ENCODE assay signal across 8 cellular contexts in the genomic region with DNA sequence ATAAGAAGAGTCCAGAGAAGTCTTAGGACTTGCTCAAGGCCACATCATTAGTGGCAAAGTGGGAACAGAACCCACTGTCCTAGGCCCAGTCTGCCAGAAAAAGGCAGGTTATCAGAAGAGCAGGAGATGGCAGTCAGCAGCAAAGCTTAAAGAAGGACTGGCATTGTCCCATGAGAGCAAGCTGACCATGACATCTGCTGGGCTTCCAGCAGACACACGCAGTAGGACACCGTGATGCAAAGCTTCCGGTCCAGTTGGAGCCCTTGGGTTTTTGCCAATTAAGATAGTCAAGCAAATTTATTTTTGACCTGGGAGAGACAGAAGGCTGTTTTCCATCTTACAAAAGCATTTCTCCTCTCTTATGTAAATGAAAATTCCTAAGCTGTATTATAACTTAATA. TPM values are rescaled to one million over a fixed set of nuclear protein-coding genes. Genes with fewer than 3 reads are reported as not detected.
DNase-seq lines count a peak whose midpoint lies in the region; ATAC-seq and TF ChIP-seq lines count a peak whose summit lies in the region.

No MANE protein-coding gene starts in this region.

- no peaks in the 10 kb centered on the region for H3K9me2 ChIP-seq in PC-9 (ENCODE audit: insufficient read depth)

- H2AFZ ChIP-seq in PC-9, result no peak overlapping the region

- ATAC-seq in HG02884 (IDR thresholded peaks at IDR 0.05; ENCODE audit: unreplicated experiment) (no peak), GM18520 (IDR thresholded peaks at IDR 0.05; ENCODE audit: unreplicated experiment) (no peak)

- POLR2A ChIA-PET in PC-9 (lab: Charles Lee; ENCODE audit: unreplicated experiment), result no interaction called here

- 4% methylated on average over 3 of the region's 3 CpGs for WGBS in esophagus muscularis mucosa

- TF ChIP-seq POLR2A in esophagus muscularis mucosa (IDR thresholded peaks at IDR 0.05; ENCODE audit: low read depth), result no peak

- intact Hi-C loops in PC-9 (cut with micrococcal nuclease; ENCODE audit: unreplicated experiment) (no loop called here), esophagus muscularis mucosa (cut with DNase I) (no loop called here), CD14-positive monocyte (cut with micrococcal nuclease) (no loop called here)

- H4K20me1 ChIP-seq in PC-9 (ENCODE audit: insufficient read depth), result no peaks in the 10 kb centered on the region

- H3K9me3 Mint-ChIP-seq in osteocyte (ENCODE audit: unreplicated experiment), result no peaks in the 10 kb centered on the region
- no peaks in the 10 kb centered on the region for H3K9me3 Mint-ChIP-seq in CD14-positive monocyte

- H3F3A ChIP-seq in PC-9 (ENCODE audit: insufficient read depth, low read depth), result peaks cover 30% of the 10 kb centered on the region

- H3K36me3 ChIP-seq in PC-9 (ENCODE audit: low read depth), result no peaks in the 10 kb centered on the region
- peaks cover 4 to 48% (median 23%) of the 10 kb centered on the region in 4 donors for H3K36me3 ChIP-seq in esophagus muscularis mucosa

- peaks cover 41% of the 10 kb centered on the region for H3K36me3 Mint-ChIP-seq in osteocyte (ENCODE audit: unreplicated experiment)
- H3K36me3 Mint-ChIP-seq in CD14-positive monocyte, result peaks cover 61 to 62% of the 10 kb centered on the region in 2 donors

- peak overlapping the region; percentile 57 for H3K27ac ChIP-seq in PC-9
- H3K27ac ChIP-seq in esophagus muscularis mucosa (replicated peaks in 1 of 4), result peak overlapping the region; percentile 98 to 100 (median 99)

- no TSS peak for BruUV-seq in PC-9 (replicated peaks; lab: Mats Ljungman, UMichigan)

- H3K9me3 ChIP-seq in PC-9 (ENCODE audit: insufficient read depth, low read depth) (no peaks in the 10 kb centered on the region; the same call in 1 of the 2 replicates), esophagus muscularis mucosa (no peaks in the 10 kb centered on the region)

- H3K27ac Mint-ChIP-seq in osteocyte (ENCODE audit: unreplicated experiment) (peak overlapping the region; percentile 56), CD14-positive monocyte (peak overlapping the region in 2 of 7 donors; percentile 28 to 49)

- H3K27me3 Mint-ChIP-seq in osteocyte (ENCODE audit: unreplicated experiment) (no peaks in the 10 kb centered on the region), CD14-positive monocyte (ENCODE audit: low read depth in 3 of 3) (peaks cover 0 to 4% (median 0%) of the 10 kb centered on the region in 3 donors)

- H3K4me1 ChIP-seq in PC-9 (replicated peaks; ENCODE audit: insufficient read depth) (peaks cover 49% of the 10 kb centered on the region), esophagus muscularis mucosa (peaks cover 90 to 100% (median 95%) of the 10 kb centered on the region in 4 donors)

- H3K4me3 ChIP-seq in PC-9, result no peak overlapping the region
- peak overlapping the region in 1 of 4 donors; percentile 2 for H3K4me3 ChIP-seq in esophagus muscularis mucosa

- no peak overlapping the region for H3K4me3 Mint-ChIP-seq in osteocyte (ENCODE audit: unreplicated experiment)
- H3K4me3 Mint-ChIP-seq in CD14-positive monocyte, result no peak overlapping the region

- no peak for TF ChIP-seq CTCF in PC-9 (conservative IDR thresholded peaks at IDR 0.05)
- TF ChIP-seq CTCF in esophagus muscularis mucosa (IDR thresholded peaks at IDR 0.05), result no peak
- TF ChIP-seq CTCF in osteocyte (IDR thresholded peaks at IDR 0.05), result no peak
- no peak for TF ChIP-seq CTCF in CD14-positive monocyte (IDR thresholded peaks at IDR 0.05)

- H3K4me1 Mint-ChIP-seq in osteocyte (ENCODE audit: unreplicated experiment) (peaks cover 64% of the 10 kb centered on the region), CD14-positive monocyte (peaks cover 26% of the 10 kb centered on the region)

- H3K79me2 ChIP-seq in PC-9 (ENCODE audit: low read depth), result no peaks in the 10 kb centered on the region

- peak overlapping the region; percentile 62 for H3K4me2 ChIP-seq in PC-9

- no peak for TF ChIP-seq EP300 in esophagus muscularis mucosa (IDR thresholded peaks at IDR 0.05)

- no peaks in the 10 kb centered on the region for H3K27me3 ChIP-seq in PC-9 (ENCODE audit: insufficient read depth, low read depth)
- no peaks in the 10 kb centered on the region for H3K27me3 ChIP-seq in esophagus muscularis mucosa

- DNase-seq in COR-L47 (lab: John Stamatoyannopoulos, UW) (peak; percentile 92), PC-9 (no peak), esophagus muscularis mucosa (ENCODE audit: extremely low spot score) (no peak), osteocyte (ENCODE audit: extremely low spot score, unreplicated experiment) (no peak), CD14-positive monocyte (ENCODE audit: low spot score) (no peak)
- no peak for DNase-seq in stimulated activated naive CD4-positive, alpha-beta T cell treated with Interleukin-2 at 50 U/mL for 16 hours (lab: John Stamatoyannopoulos, UW)

- CTCF ChIA-PET in PC-9 (lab: Charles Lee), result interaction anchor here (1.0 kb wide), 1 partner anchor 50 kb away, joined by 7 read pairs; no protein-coding TSS in a partner anchor

RNA-seq across cellular contexts. Expression of a gene that starts 42.1 kb away (rescaled TPM):
- total RNA-seq in PC-9 (2021) (18.5 and 21.8 TPM in 2 replicates), esophagus muscularis mucosa (100 to 1,000 TPM; 163 to 250 (median 203) TPM), osteocyte (41.8 and 43.9 TPM in 2 replicates)
- 10 to 100 TPM; 19.0 to 28.5 TPM for polyA plus RNA-seq in CD14-positive monocyte
